Comparison of ENCODE assay signal across 1 cellular context in genomic region chr19:5403968-5404640, GRCh38.
TF ChIP-seq lines count a peak whose summit lies in the region.

No MANE protein-coding gene starts in this region.

TF ChIP-seq in K562, 482 proteins besides CTCF, POLR2A, EP300 and RAD21 (continued from another document and continues in another):
- TF ChIP-seq CEBPG (CRISPR knock-in tag; IDR thresholded peaks at IDR 0.05) (no peak), CEBPG (tag; conservative IDR thresholded peaks at IDR 0.05 in 1 of 2, IDR thresholded peaks at IDR 0.05 in 1 of 2) (no peak), PRDM10 (IDR thresholded peaks at IDR 0.05; ENCODE audit: partially characterized antibody) (peak; percentile 46), XRCC3 (IDR thresholded peaks at IDR 0.05) (no peak), RCOR1 (IDR thresholded peaks at IDR 0.05; ENCODE audit: borderline replicate concordance in 1 of 2, low read depth in 2 of 2, low read length in 2 of 2) (peak in 1 of 2 experiments; percentile 92; a peak in 2 of 4 replicates), CTBP1 (IDR thresholded peaks at IDR 0.05; ENCODE audit: borderline replicate concordance) (peak; percentile 42; the same call in 1 of the 2 replicates), MIER1 (IDR thresholded peaks at IDR 0.05; ENCODE audit: low read depth) (peak; percentile 98), OTX1 (CRISPR knock-in tag; IDR thresholded peaks at IDR 0.05) (0 out of 2 replicates have a peak, but pooled peaks have one; percentile 32), TAF7 (tag; IDR thresholded peaks at IDR 0.05) (no peak), JUND (IDR thresholded peaks at IDR 0.05; ENCODE audit: borderline replicate concordance, low read depth, low read length) (no peak), JUND (tag; IDR thresholded peaks at IDR 0.05; ENCODE audit: borderline replicate concordance, low read depth, low read length) (peak; percentile 36; the same call in 1 of the 3 replicates), YY1 (IDR thresholded peaks at IDR 0.05; ENCODE audit: borderline replicate concordance in 1 of 3, control insufficient read depth in 1 of 3, extremely low read depth in 1 of 3, insufficient read depth in 3 of 3, insufficient read length in 1 of 3, insufficient replicate concordance in 2 of 3, low read depth in 1 of 3, low read length in 2 of 3) (peak in 1 of 3 experiments; percentile 31), ZNF134 (CRISPR knock-in tag; conservative IDR thresholded peaks at IDR 0.05) (no peak), ZNF609 (CRISPR knock-in tag; IDR thresholded peaks at IDR 0.05; ENCODE audit: borderline replicate concordance) (0 out of 2 replicates have a peak, but pooled peaks have one; percentile 43), HDAC2 (IDR thresholded peaks at IDR 0.05) (0 out of 2 replicates have a peak, but pooled peaks have one; percentile 43), SP1 (CRISPR knock-in tag; IDR thresholded peaks at IDR 0.05) (peak; percentile 22; the same call in 1 of the 2 replicates), ZNF644 (tag; IDR thresholded peaks at IDR 0.05; ENCODE audit: low read depth) (0 out of 2 replicates have a peak, but pooled peaks have one; percentile 55), ZNF79 (CRISPR knock-in tag; IDR thresholded peaks at IDR 0.05; ENCODE audit: low read depth) (no peak), XRCC4 (IDR thresholded peaks at IDR 0.05; ENCODE audit: extremely low read depth, insufficient read depth, insufficient read length) (no peak), SIN3A (IDR thresholded peaks at IDR 0.05; ENCODE audit: borderline replicate concordance in 2 of 2, control insufficient read depth in 1 of 2, low read depth in 2 of 2, low read length in 2 of 2) (peak; percentile 35 to 70; a peak in 1 of 4 replicates), DMBX1 (CRISPR knock-in tag; IDR thresholded peaks at IDR 0.05; ENCODE audit: borderline replicate concordance) (peak; percentile 73; the same call in 1 of the 2 replicates), WHSC1 (IDR thresholded peaks at IDR 0.05; ENCODE audit: low read length) (no peak), SRSF7 (optimal IDR thresholded peaks at IDR 0.05; ENCODE audit: low read depth, low read length) (no peak), FOXM1 (IDR thresholded peaks at IDR 0.05; ENCODE audit: low read depth) (no peak), FOXM1 (CRISPR knock-in tag; IDR thresholded peaks at IDR 0.05; ENCODE audit: low read depth) (no peak), FOXK1 (CRISPR knock-in tag; IDR thresholded peaks at IDR 0.05; ENCODE audit: borderline replicate concordance) (peak; percentile 64; the same call in 1 of the 2 replicates), STAG1 (CRISPR knock-in tag; IDR thresholded peaks at IDR 0.05; ENCODE audit: borderline replicate concordance) (no peak; the same call in 1 of the 2 replicates), ETV5 (CRISPR knock-in tag; IDR thresholded peaks at IDR 0.05; ENCODE audit: low read depth) (0 out of 2 replicates have a peak, but pooled peaks have one; percentile 42), MAZ (CRISPR knock-in tag; conservative IDR thresholded peaks at IDR 0.05 in 1 of 2, IDR thresholded peaks at IDR 0.05 in 1 of 2) (peak in 1 of 2 experiments; percentile 87; a peak in 2 of 4 replicates), MYNN (IDR thresholded peaks at IDR 0.05) (0 out of 2 replicates have a peak, but pooled peaks have one; percentile 29), MYNN (CRISPR knock-in tag; IDR thresholded peaks at IDR 0.05) (no peak), ZBTB33 (CRISPR knock-in tag; IDR thresholded peaks at IDR 0.05) (peak; percentile 25; the same call in 1 of the 2 replicates), CBX8 (IDR thresholded peaks at IDR 0.05; ENCODE audit: borderline replicate concordance, extremely low read depth, low read depth, low read length, poor library complexity, severe bottlenecking) (no peak), CXXC5 (CRISPR knock-in tag; IDR thresholded peaks at IDR 0.05) (peak; percentile 29; the same call in 1 of the 2 replicates), RBM25 (IDR thresholded peaks at IDR 0.05; ENCODE audit: low read depth, low read length, severe bottlenecking) (no peak)
- TF ChIP-seq, protein P1, sequence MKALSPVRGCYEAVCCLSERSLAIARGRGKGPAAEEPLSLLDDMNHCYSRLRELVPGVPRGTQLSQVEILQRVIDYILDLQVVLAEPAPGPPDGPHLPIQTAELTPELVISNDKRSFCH (CRISPR knock-in tag; IDR thresholded peaks at IDR 0.05) = no peak
- TF ChIP-seq, protein P1 (tag; IDR thresholded peaks at IDR 0.05) = 0 out of 2 replicates have a peak, but pooled peaks have one; percentile 27
- TF ChIP-seq, protein P2, sequence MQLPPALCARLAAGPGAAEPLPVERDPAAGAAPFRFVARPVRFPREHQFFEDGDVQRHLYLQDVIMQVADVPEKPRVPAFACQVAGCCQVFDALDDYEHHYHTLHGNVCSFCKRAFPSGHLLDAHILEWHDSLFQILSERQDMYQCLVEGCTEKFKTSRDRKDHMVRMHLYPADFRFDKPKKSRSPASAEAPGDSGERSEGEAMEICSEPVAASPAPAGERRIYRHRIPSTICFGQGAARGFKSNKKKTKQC (CRISPR knock-in tag; IDR thresholded peaks at IDR 0.05) = peak; percentile 90
- TF ChIP-seq, protein P3, sequence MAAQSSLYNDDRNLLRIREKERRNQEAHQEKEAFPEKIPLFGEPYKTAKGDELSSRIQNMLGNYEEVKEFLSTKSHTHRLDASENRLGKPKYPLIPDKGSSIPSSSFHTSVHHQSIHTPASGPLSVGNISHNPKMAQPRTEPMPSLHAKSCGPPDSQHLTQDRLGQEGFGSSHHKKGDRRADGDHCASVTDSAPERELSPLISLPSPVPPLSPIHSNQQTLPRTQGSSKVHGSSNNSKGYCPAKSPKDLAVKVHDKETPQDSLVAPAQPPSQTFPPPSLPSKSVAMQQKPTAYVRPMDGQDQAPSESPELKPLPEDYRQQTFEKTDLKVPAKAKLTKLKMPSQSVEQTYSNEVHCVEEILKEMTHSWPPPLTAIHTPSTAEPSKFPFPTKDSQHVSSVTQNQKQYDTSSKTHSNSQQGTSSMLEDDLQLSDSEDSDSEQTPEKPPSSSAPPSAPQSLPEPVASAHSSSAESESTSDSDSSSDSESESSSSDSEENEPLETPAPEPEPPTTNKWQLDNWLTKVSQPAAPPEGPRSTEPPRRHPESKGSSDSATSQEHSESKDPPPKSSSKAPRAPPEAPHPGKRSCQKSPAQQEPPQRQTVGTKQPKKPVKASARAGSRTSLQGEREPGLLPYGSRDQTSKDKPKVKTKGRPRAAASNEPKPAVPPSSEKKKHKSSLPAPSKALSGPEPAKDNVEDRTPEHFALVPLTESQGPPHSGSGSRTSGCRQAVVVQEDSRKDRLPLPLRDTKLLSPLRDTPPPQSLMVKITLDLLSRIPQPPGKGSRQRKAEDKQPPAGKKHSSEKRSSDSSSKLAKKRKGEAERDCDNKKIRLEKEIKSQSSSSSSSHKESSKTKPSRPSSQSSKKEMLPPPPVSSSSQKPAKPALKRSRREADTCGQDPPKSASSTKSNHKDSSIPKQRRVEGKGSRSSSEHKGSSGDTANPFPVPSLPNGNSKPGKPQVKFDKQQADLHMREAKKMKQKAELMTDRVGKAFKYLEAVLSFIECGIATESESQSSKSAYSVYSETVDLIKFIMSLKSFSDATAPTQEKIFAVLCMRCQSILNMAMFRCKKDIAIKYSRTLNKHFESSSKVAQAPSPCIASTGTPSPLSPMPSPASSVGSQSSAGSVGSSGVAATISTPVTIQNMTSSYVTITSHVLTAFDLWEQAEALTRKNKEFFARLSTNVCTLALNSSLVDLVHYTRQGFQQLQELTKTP (IDR thresholded peaks at IDR 0.05; ENCODE audit: low read depth in 1 of 2, partially characterized antibody in 2 of 2) = peak in 1 of 2 experiments; percentile 93
- TF ChIP-seq, protein P4, sequence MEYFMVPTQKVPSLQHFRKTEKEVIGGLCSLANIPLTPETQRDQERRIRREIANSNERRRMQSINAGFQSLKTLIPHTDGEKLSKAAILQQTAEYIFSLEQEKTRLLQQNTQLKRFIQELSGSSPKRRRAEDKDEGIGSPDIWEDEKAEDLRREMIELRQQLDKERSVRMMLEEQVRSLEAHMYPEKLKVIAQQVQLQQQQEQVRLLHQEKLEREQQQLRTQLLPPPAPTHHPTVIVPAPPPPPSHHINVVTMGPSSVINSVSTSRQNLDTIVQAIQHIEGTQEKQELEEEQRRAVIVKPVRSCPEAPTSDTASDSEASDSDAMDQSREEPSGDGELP (CRISPR knock-in tag; IDR thresholded peaks at IDR 0.05; ENCODE audit: borderline replicate concordance) = peak; percentile 64; the same call in 1 of the 2 replicates
- TF ChIP-seq, protein P5, sequence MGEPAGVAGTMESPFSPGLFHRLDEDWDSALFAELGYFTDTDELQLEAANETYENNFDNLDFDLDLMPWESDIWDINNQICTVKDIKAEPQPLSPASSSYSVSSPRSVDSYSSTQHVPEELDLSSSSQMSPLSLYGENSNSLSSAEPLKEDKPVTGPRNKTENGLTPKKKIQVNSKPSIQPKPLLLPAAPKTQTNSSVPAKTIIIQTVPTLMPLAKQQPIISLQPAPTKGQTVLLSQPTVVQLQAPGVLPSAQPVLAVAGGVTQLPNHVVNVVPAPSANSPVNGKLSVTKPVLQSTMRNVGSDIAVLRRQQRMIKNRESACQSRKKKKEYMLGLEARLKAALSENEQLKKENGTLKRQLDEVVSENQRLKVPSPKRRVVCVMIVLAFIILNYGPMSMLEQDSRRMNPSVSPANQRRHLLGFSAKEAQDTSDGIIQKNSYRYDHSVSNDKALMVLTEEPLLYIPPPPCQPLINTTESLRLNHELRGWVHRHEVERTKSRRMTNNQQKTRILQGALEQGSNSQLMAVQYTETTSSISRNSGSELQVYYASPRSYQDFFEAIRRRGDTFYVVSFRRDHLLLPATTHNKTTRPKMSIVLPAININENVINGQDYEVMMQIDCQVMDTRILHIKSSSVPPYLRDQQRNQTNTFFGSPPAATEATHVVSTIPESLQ (CRISPR knock-in tag; IDR thresholded peaks at IDR 0.05) = 0 out of 2 replicates have a peak, but pooled peaks have one; percentile 77
